34 cellular contexts compared by ENCODE assay signal in genomic region chr2:110955546-110955945, GRCh38.
"Had no signal": no experiment of that assay in that cellular context is flagged by ENCODE, and none has a peak within 500 bp of the region (broad histone marks: within the 10 kb centered on the region; RNA-seq: fewer than 3 reads in every experiment).

No MANE protein-coding gene starts in this region.

- H3K4me1 ChIP-seq: adrenal gland, colonic mucosa, testis, uterus had no signal

- FAIRE-seq: endometrium, frontal cortex, islet of Langerhans, TTC549 had no signal

- H3K4me3 ChIP-seq: adrenal gland, cardiac muscle cell, colonic mucosa, ovary, skin epidermis, testis, uterus had no signal

- H3K4me1 Mint-ChIP-seq: activated naive CD8-positive, alpha-beta T cell treated with anti-CD3 and anti-CD28 coated beads for 36 hours; natural killer cell had no signal

- H3K4me3 Mint-ChIP-seq: activated naive CD4-positive, alpha-beta T cell treated with anti-CD3 and anti-CD28 coated beads for 36 hours; activated naive CD8-positive, alpha-beta T cell treated with anti-CD3 and anti-CD28 coated beads for 36 hours; brain; natural killer cell had no signal

- H3K27me3 ChIP-seq: adrenal gland, cardiac muscle cell, colonic mucosa, ovary, testis, uterus had no signal

- DNase-seq: activated CD4-positive, alpha-beta T cell treated with anti-CD3 and anti-CD28 coated beads for 48 hours; activated CD4-positive, alpha-beta T cell treated with anti-CD3 and anti-CD28 coated beads, Interleukin-2, amount 50 U/mL, for 48 hours; activated CD8-positive, alpha-beta memory T cell treated with anti-CD3 and anti-CD28 coated beads for 24 hours; activated effector memory CD4-positive, alpha-beta T cell treated with anti-CD3 and anti-CD28 coated beads, Interleukin-2, amount 50 U/mL, for 16 hours; activated naive CD4-positive, alpha-beta T cell treated with anti-CD3 and anti-CD28 coated beads for 36 hours; activated naive CD8-positive, alpha-beta T cell treated with anti-CD3 and anti-CD28 coated beads for 36 hours; adrenal gland; aorta; cerebellar nuclear complex; colonic mucosa; effector CD8-positive, alpha-beta T cell; left colon; mesenchymal stem cell; natural killer cell; ovary; retina; stimulated activated CD4-positive, alpha-beta T cell treated with anti-CD3 and anti-CD28 coated beads, Interleukin-12 subunit alpha, Interleukin-12 subunit beta, amount 100 ng/mL, for 4 hours; stimulated activated CD4-positive, alpha-beta T cell treated with anti-CD3 and anti-CD28 coated beads, Interleukin-4, amount 100 ng/mL, for 1 hour; stimulated activated naive CD8-positive, alpha-beta T cell treated with anti-CD3 and anti-CD28 coated beads, Interleukin-15, Interleukin-2, amounts not matched to agents 100 U/mL and 50 U/mL, for 24 hours; T-helper 9 cell; testis; trophoblast cell; uterus had no signal

- H3K27me3 Mint-ChIP-seq: activated naive CD8-positive, alpha-beta T cell treated with anti-CD3 and anti-CD28 coated beads for 36 hours had no signal

- H3K27ac Mint-ChIP-seq: activated naive CD4-positive, alpha-beta T cell treated with anti-CD3 and anti-CD28 coated beads for 36 hours; activated naive CD8-positive, alpha-beta T cell treated with anti-CD3 and anti-CD28 coated beads for 36 hours; natural killer cell; progenitor cell of endocrine pancreas had no signal

- ATAC-seq: left colon; natural killer cell; sciatic nerve; stimulated activated naive CD8-positive, alpha-beta T cell treated with anti-CD3 and anti-CD28 coated beads, Interleukin-15, Interleukin-2, amounts not matched to agents 100 U/mL and 50 U/mL, for 24 hours had no signal

- H3K9me3 ChIP-seq: adrenal gland, colonic mucosa, ovary, testis, uterus had no signal

- H3K36me3 ChIP-seq: adrenal gland, cardiac muscle cell, colonic mucosa, ovary, uterus had no signal

- H3K9me3 Mint-ChIP-seq: activated naive CD4-positive, alpha-beta T cell treated with anti-CD3 and anti-CD28 coated beads for 36 hours; activated naive CD8-positive, alpha-beta T cell treated with anti-CD3 and anti-CD28 coated beads for 36 hours; brain; natural killer cell had no signal

- H3K36me3 Mint-ChIP-seq: activated naive CD8-positive, alpha-beta T cell treated with anti-CD3 and anti-CD28 coated beads for 36 hours; brain; natural killer cell had no signal

- H3K27ac ChIP-seq: adrenal gland, cardiac muscle cell, colonic mucosa, epithelial cell of prostate, ovary, skin epidermis, testis, uterus, VCaP had no signal
